Comparison of ENCODE assay signal across 10 cellular contexts in genomic region chr5:115069087-115069968, GRCh38.
DNase-seq lines count a peak whose midpoint lies in the region; ATAC-seq and TF ChIP-seq lines count a peak whose summit lies in the region.
"Had no signal": no experiment of that assay in that cellular context is flagged by ENCODE, and none has a peak within 500 bp of the region (broad histone marks: within the 10 kb centered on the region; RNA-seq: fewer than 3 reads in every experiment).

No MANE protein-coding gene starts in this region.

- no peaks in the 10 kb centered on the region for H3K9me2 ChIP-seq in OCI-LY7 (ENCODE audit: insufficient read depth, low read length)

- no peaks in the 10 kb centered on the region for H3K36me3 ChIP-seq in OCI-LY7 (ENCODE audit: insufficient read depth, low read length)

- no peak overlapping the region for H3K27ac ChIP-seq in OCI-LY7 (ENCODE audit: low read depth, low read length, poor library complexity, severe bottlenecking)

- H3K4me2 ChIP-seq in OCI-LY7 (ENCODE audit: low read length), result no peak overlapping the region

- peak overlapping the region; percentile 44 to 59 for H3K4me3 Mint-ChIP-seq in effector memory CD8-positive, alpha-beta T cell
- H3K4me3 Mint-ChIP-seq: CD4-positive, CD25-positive, alpha-beta regulatory T cell; dendritic cell treated with granulocyte-macrophage colony-stimulating factor and Interleukin-4, amounts not matched to agents 40 ng/mL and 50 ng/mL, for 4 days had no signal

- H3K4me1 ChIP-seq in OCI-LY7 (ENCODE audit: insufficient read depth, low read length, poor library complexity, severe bottlenecking), result peaks cover 11% of the 10 kb centered on the region

- no peaks in the 10 kb centered on the region for H4K20me1 ChIP-seq in OCI-LY7 (ENCODE audit: insufficient read depth, low read length)

- DNase-seq in NCI-H146 (lab: John Stamatoyannopoulos, UW) (peak; percentile 54), NCI-H146 treated with DMSO at 0.1 percent for 48 hours (lab: John Stamatoyannopoulos, UW; ENCODE audit: unreplicated experiment) (no peak), OCI-LY7 (ENCODE audit: low spot score) (peak; percentile 31), myocyte (ENCODE audit: low read depth) (peak; percentile 50)
- DNase-seq in effector memory CD8-positive, alpha-beta T cell, result no peak

- peaks cover 16 to 22% of the 10 kb centered on the region in 2 donors for H3K27me3 Mint-ChIP-seq in effector memory CD8-positive, alpha-beta T cell

- H3K9me3 ChIP-seq in OCI-LY7 (ENCODE audit: low read length), result no peaks in the 10 kb centered on the region

- CTCF ChIA-PET in OCI-LY7 (lab: Charles Lee; ENCODE audit: unreplicated experiment), result no interaction called here

- peaks cover 0 to 2% of the 10 kb centered on the region in 2 donors for H3K9me3 Mint-ChIP-seq in effector memory CD8-positive, alpha-beta T cell

- TF ChIP-seq CTCF in OCI-LY7 (conservative IDR thresholded peaks at IDR 0.05; ENCODE audit: low read length), result peak; percentile 79

- no peaks in the 10 kb centered on the region for H3K79me2 ChIP-seq in OCI-LY7 (ENCODE audit: insufficient read depth, low read depth, low read length)

- H2AFZ ChIP-seq in OCI-LY7 (ENCODE audit: low read length), result no peak overlapping the region

- intact Hi-C loops in OCI-LY7 (cut with micrococcal nuclease; ENCODE audit: unreplicated experiment), result no loop called here

- H3K4me1 Mint-ChIP-seq in effector memory CD8-positive, alpha-beta T cell (ENCODE audit: low read depth in 2 of 2), result peaks cover 13 to 16% of the 10 kb centered on the region in 2 donors

- peak overlapping the region; percentile 16 to 86 for H3K27ac Mint-ChIP-seq in effector memory CD8-positive, alpha-beta T cell
- H3K27ac Mint-ChIP-seq: CD4-positive, CD25-positive, alpha-beta regulatory T cell; dendritic cell treated with granulocyte-macrophage colony-stimulating factor and Interleukin-4, amounts not matched to agents 40 ng/mL and 50 ng/mL, for 4 days had no signal

- POLR2A ChIA-PET in OCI-LY7 (lab: Charles Lee), result interaction anchor here (1.0 to 1.1 kb wide), 3 partner anchors 16 to 55 kb away, joined by 3 to 5 read pairs (median 3); no protein-coding TSS in a partner anchor

- H3K4me3 ChIP-seq in OCI-LY7 (ENCODE audit: low read depth, low read length, poor library complexity, severe bottlenecking), result no peak overlapping the region

- no TSS peak for BruUV-seq in OCI-LY7 (replicated peaks; lab: Mats Ljungman, UMichigan)

- ATAC-seq in GM19351 (IDR thresholded peaks at IDR 0.05; ENCODE audit: unreplicated experiment) (peak; percentile 49), HG03432 (IDR thresholded peaks at IDR 0.05; ENCODE audit: unreplicated experiment) (peak; percentile 48), GM19324 (IDR thresholded peaks at IDR 0.05; ENCODE audit: low FRiP score, unreplicated experiment) (no peak)
- ATAC-seq in effector memory CD8-positive, alpha-beta T cell (replicated peaks), result no peak

- peaks cover 6% of the 10 kb centered on the region for H3K36me3 Mint-ChIP-seq in effector memory CD8-positive, alpha-beta T cell (ENCODE audit: insufficient read depth)
- H3K36me3 Mint-ChIP-seq: CD4-positive, CD25-positive, alpha-beta regulatory T cell had no signal

Comparison
In these comparisons a context has a peak if more than half of its experiments do, and no peak if none do; other contexts are left out.
1. DNase-seq: peak in NCI-H146 (single experiment), OCI-LY7 (single experiment) and myocyte (single experiment); none in NCI-H146 treated with DMSO at 0.1 percent for 48 hours (single experiment) and effector memory CD8-positive, alpha-beta T cell (0 of 3).
2. ATAC-seq: peak in GM19351 (single experiment) and HG03432 (single experiment); none in effector memory CD8-positive, alpha-beta T cell (single experiment) and GM19324 (single experiment).